ENCODE assay signal across 9 cellular contexts in genomic region chr6:31204751-31205145, GRCh38. TPM values are rescaled to one million over a fixed set of nuclear protein-coding genes. Genes with fewer than 3 reads are reported as not detected.
DNase-seq lines count a peak whose midpoint lies in the region; ATAC-seq and TF ChIP-seq lines count a peak whose summit lies in the region.
"Had no signal": no experiment of that assay in that cellular context is flagged by ENCODE, and none has a peak within 500 bp of the region (broad histone marks: within the 10 kb centered on the region; RNA-seq: fewer than 3 reads in every experiment).

No MANE protein-coding gene starts in this region.

- intact Hi-C loops in A673 (cut with micrococcal nuclease; ENCODE audit: unreplicated experiment): no loop called here
- intact Hi-C loops in activated CD8-positive, alpha-beta T cell treated with anti-CD3 and anti-CD28 coated beads for 36 hours (cut with micrococcal nuclease): loop anchor here (5.0 kb wide), 1 partner anchor 148 kb away; no protein-coding TSS in a partner anchor
- intact Hi-C loops in lower lobe of right lung (cut with DNase I): no loop called here

- ATAC-seq in activated CD8-positive, alpha-beta T cell treated with anti-CD3 and anti-CD28 coated beads for 36 hours: no peak
- ATAC-seq in lower lobe of right lung (no peak), GM19023 (IDR thresholded peaks at IDR 0.05; ENCODE audit: unreplicated experiment) (no peak)

- peaks cover 4% of the 10 kb centered on the region for H3K4me1 ChIP-seq in A673 (ENCODE audit: insufficient read depth, low read length, poor library complexity, severe bottlenecking)
- peaks cover 33% of the 10 kb centered on the region for H3K4me1 ChIP-seq in lower lobe of right lung

- peaks cover 8% of the 10 kb centered on the region for H3K9me3 Mint-ChIP-seq in activated CD8-positive, alpha-beta T cell treated with anti-CD3 and anti-CD28 coated beads for 36 hours

- H3K36me3 Mint-ChIP-seq in activated CD8-positive, alpha-beta T cell treated with anti-CD3 and anti-CD28 coated beads for 36 hours (ENCODE audit: low read depth): peaks cover 16% of the 10 kb centered on the region

- H3K4me3 ChIP-seq in A673 (ENCODE audit: low read depth, low read length, poor library complexity, severe bottlenecking) (peak overlapping the region; percentile 36), GM06990 (replicated peaks; ENCODE audit: low read depth, low read length) (peak overlapping the region; percentile 23; the same call in 1 of the 2 replicates), lower lobe of right lung (peak overlapping the region; percentile 57)

- H3K27ac Mint-ChIP-seq in activated CD8-positive, alpha-beta T cell treated with anti-CD3 and anti-CD28 coated beads for 36 hours: peak overlapping the region; percentile 97

- CTCF ChIA-PET in A673 (lab: Charles Lee): no interaction called here
- CTCF ChIA-PET in activated CD8-positive, alpha-beta T cell treated with anti-CD3 and anti-CD28 coated beads for 36 hours (lab: Charles Lee): interaction anchor here (1.2 to 3.0 kb wide), 2 partner anchors 9 to 161 kb away, joined by 3 to 20 read pairs; no protein-coding TSS in a partner anchor

- TF ChIP-seq CTCF in A673 (conservative IDR thresholded peaks at IDR 0.05; ENCODE audit: low read depth, low read length) (no peak), GM06990 (IDR thresholded peaks at IDR 0.05; ENCODE audit: insufficient read depth, low read length, poor library complexity, severe bottlenecking) (no peak), lower lobe of right lung (IDR thresholded peaks at IDR 0.05) (no peak)
- no peak for TF ChIP-seq CTCF in activated CD8-positive, alpha-beta T cell treated with anti-CD3 and anti-CD28 coated beads for 36 hours (IDR thresholded peaks at IDR 0.05)

- DNase-seq in A673 (ENCODE audit: low spot score) (no peak), GM06990 (ENCODE audit: extremely low read depth, insufficient read length) (no peak), lower lobe of right lung (no peak), G401 (ENCODE audit: low spot score) (no peak), 8988T (no peak), germinal center (ENCODE audit: low spot score) (no peak)
- no peak for DNase-seq in activated CD8-positive, alpha-beta T cell treated with anti-CD3 and anti-CD28 coated beads for 36 hours

- H3K4me3 Mint-ChIP-seq in activated CD8-positive, alpha-beta T cell treated with anti-CD3 and anti-CD28 coated beads for 36 hours: peak overlapping the region; percentile 85

- H3K4me1 Mint-ChIP-seq in activated CD8-positive, alpha-beta T cell treated with anti-CD3 and anti-CD28 coated beads for 36 hours (ENCODE audit: low read depth): peaks cover 48% of the 10 kb centered on the region

- H3K27ac ChIP-seq in A673 (ENCODE audit: low read depth, low read length, poor library complexity, severe bottlenecking): peak overlapping the region; percentile 72
- H3K27ac ChIP-seq in lower lobe of right lung: peak overlapping the region; percentile 89

- no peaks in the 10 kb centered on the region for H3K27me3 Mint-ChIP-seq in activated CD8-positive, alpha-beta T cell treated with anti-CD3 and anti-CD28 coated beads for 36 hours

- POLR2A ChIA-PET in A673 (lab: Charles Lee; ENCODE audit: low non-redundant PET): no interaction called here
- POLR2A ChIA-PET in activated CD8-positive, alpha-beta T cell treated with anti-CD3 and anti-CD28 coated beads for 36 hours (lab: Charles Lee): interaction anchor here (0.6 to 2.5 kb wide), 2 partner anchors 64 to 268 kb away, joined by 3 to 6 read pairs; no protein-coding TSS in a partner anchor

- in situ Hi-C loops in G401 (cut with HindIII; ENCODE audit: low sequenced_read_pairs): no loop called here

- H3K27me3 ChIP-seq in A673 (replicated peaks; ENCODE audit: insufficient read depth, low read depth, low read length, poor library complexity) (no peaks in the 10 kb centered on the region), GM06990 (replicated peaks; ENCODE audit: control insufficient read depth, insufficient read depth, low read length) (no peaks in the 10 kb centered on the region), lower lobe of right lung (ENCODE audit: low read depth) (no peaks in the 10 kb centered on the region)

- peaks cover 3% of the 10 kb centered on the region for H3K36me3 ChIP-seq in A673 (ENCODE audit: insufficient read depth, low read length, poor library complexity, severe bottlenecking)
- H3K36me3 ChIP-seq in GM06990 (ENCODE audit: control insufficient read depth, insufficient read depth, low read length): no peaks in the 10 kb centered on the region; the same call in 1 of the 2 replicates
- H3K36me3 ChIP-seq in lower lobe of right lung: no peaks in the 10 kb centered on the region

- BruUV-seq in A673 (replicated peaks; lab: Mats Ljungman, UMichigan): no TSS peak

- H3K9me3 ChIP-seq in A673 (ENCODE audit: low read depth, low read length, poor library complexity, severe bottlenecking) (no peaks in the 10 kb centered on the region), lower lobe of right lung (no peaks in the 10 kb centered on the region)

RNA-seq across cellular contexts. Expression of gene POU5F1, which starts 34.3 kb away (rescaled TPM):
- not detected in 2 replicates for total RNA-seq in A673 (2021)
- not detected for total RNA-seq in activated CD8-positive, alpha-beta T cell treated with anti-CD3 and anti-CD28 coated beads for 36 hours
- 5.0 TPM for total RNA-seq in lower lobe of right lung
- 0.18 TPM in 1 of 2 replicates, not detected in the other for total RNA-seq in G401 (2014; rRNA removed; shearing (Covaris generic))
- total RNA-seq: mononuclear cell had no signal

RNA-seq across cellular contexts. Expression of gene TCF19, which starts 46.4 kb away (rescaled TPM):
- total RNA-seq in A673 (2021): 31.8 and 39.1 TPM in 2 replicates
- 10 to 100 TPM; 91.9 to 92.9 TPM for total RNA-seq in activated CD8-positive, alpha-beta T cell treated with anti-CD3 and anti-CD28 coated beads for 36 hours
- 6.2 TPM for total RNA-seq in lower lobe of right lung
- 16.1 and 19.4 TPM in 2 replicates for total RNA-seq in G401 (2014; rRNA removed; shearing (Covaris generic))

RNA-seq across cellular contexts. Expression of gene CCHCR1, which starts 47.1 kb away (rescaled TPM):
- 51.7 and 58.0 TPM in 2 replicates for total RNA-seq in A673 (2021)
- 10 to 100 TPM; 39.2 to 39.8 TPM for total RNA-seq in activated CD8-positive, alpha-beta T cell treated with anti-CD3 and anti-CD28 coated beads for 36 hours
- total RNA-seq in lower lobe of right lung: 16.5 TPM
- total RNA-seq in G401 (2014; rRNA removed; shearing (Covaris generic)): 33.6 and 37.5 TPM in 2 replicates
